Comparison of ENCODE assay signal across 30 cellular contexts in the genomic region with DNA sequence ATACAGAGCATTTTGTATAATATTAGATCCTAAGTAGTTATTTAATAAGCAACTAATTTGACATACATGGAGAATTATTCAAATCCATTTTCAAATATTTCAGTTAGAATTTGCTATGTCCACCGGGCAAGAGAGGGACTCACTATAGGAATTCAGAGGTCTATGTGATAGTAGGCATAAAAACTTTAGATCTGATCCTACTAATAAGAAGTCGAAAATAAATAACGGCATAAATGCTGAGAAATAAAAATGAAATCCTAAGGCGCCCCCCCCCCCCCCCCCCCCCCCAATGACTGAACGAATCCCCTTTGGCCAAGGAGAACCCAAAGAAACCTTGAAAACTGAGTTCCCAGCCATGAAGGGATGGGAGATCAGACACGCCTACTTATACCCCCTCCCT.
"Had no signal": no experiment of that assay in that cellular context is flagged by ENCODE, and none has a peak within 500 bp of the region (broad histone marks: within the 10 kb centered on the region; RNA-seq: fewer than 3 reads in every experiment).

No MANE protein-coding gene starts in this region.

- H3K36me3 ChIP-seq: adrenal gland, cardiac muscle cell had no signal

- DNase-seq: activated B cell treated with CpG ODN at 0.5 μM for 24 hours; activated CD4-positive, alpha-beta memory T cell treated with anti-CD3 and anti-CD28 coated beads for 36 hours; activated CD4-positive, alpha-beta T cell treated with anti-CD3 and anti-CD28 coated beads for 4 hours; activated CD4-positive, alpha-beta T cell treated with anti-CD3 and anti-CD28 coated beads, Interleukin-2, amount 10 ng/mL, durations not matched to agents 24 days and 14 days; activated CD4-positive, alpha-beta T cell treated with anti-CD3 and anti-CD28 coated beads, Interleukin-2, amount 50 U/mL, for 1 hour; activated CD4-positive, alpha-beta T cell treated with anti-CD3 and anti-CD28 coated beads, Interleukin-2, amount 50 U/mL, for 4 hours; activated CD4-positive, CD25-positive, alpha-beta regulatory T cell treated with anti-CD3 and anti-CD28 coated beads, Interleukin-2, amount 50 U/mL, for 72 hours; activated CD8-positive, alpha-beta memory T cell treated with anti-CD3 and anti-CD28 coated beads, Interleukin-2, amount 50 U/mL, for 4 hours; activated CD8-positive, alpha-beta T cell treated with anti-CD3 and anti-CD28 coated beads for 36 hours; activated effector memory CD4-positive, alpha-beta T cell treated with anti-CD3 and anti-CD28 coated beads, Interleukin-2, amount 50 U/mL, for 16 hours; activated gamma-delta T cell treated with Interleukin-2 at 50 U/mL for 16 hours; activated naive CD4-positive, alpha-beta T cell; activated naive CD4-positive, alpha-beta T cell treated with anti-CD3 and anti-CD28 coated beads for 36 hours; activated naive CD4-positive, alpha-beta T cell treated with anti-CD3 and anti-CD28 coated beads, Interleukin-2, amount 50 U/mL, for 16 hours; activated naive CD8-positive, alpha-beta T cell treated with anti-CD3 and anti-CD28 coated beads for 36 hours; activated T-cell treated with anti-CD3 and anti-CD28 coated beads for 4 hours; activated T-cell treated with anti-CD3 and anti-CD28 coated beads, Interleukin-2, amount 50 U/mL, for 1 hour; activated T-cell treated with anti-CD3 and anti-CD28 coated beads, Interleukin-2, amount 50 U/mL, for 4 hours; activated T-cell treated with anti-CD3 and anti-CD28 coated beads, Interleukin-2, amount 50 U/mL, for 72 hours; adrenal gland; amniotic stem cell; aorta; caudate nucleus; cerebellar nuclear complex; T-helper 2 cell; T-helper 9 cell had no signal

- H3K27me3 ChIP-seq: adrenal gland, cardiac muscle cell had no signal

- H3K4me3 ChIP-seq: adrenal gland, cardiac muscle cell had no signal

- H3K9me3 ChIP-seq: adrenal gland had no signal

- H3K27ac ChIP-seq: adrenal gland, cardiac muscle cell, VCaP had no signal

- H3K4me1 ChIP-seq: adrenal gland had no signal

- ATAC-seq: activated CD8-positive, alpha-beta T cell treated with anti-CD3 and anti-CD28 coated beads for 36 hours; activated naive CD4-positive, alpha-beta T cell treated with anti-CD3 and anti-CD28 coated beads, Interleukin-2, amount 50 U/mL, for 72 hours; activated T-cell treated with anti-CD3 and anti-CD28 coated beads, Interleukin-2, amount 50 U/mL, for 4 hours; activated T-cell treated with anti-CD3 and anti-CD28 coated beads, Interleukin-2, amount 50 U/mL, for 72 hours; activated T-helper 17 cell treated with anti-CD3 and anti-CD28 coated beads, Interleukin-2, amount 50 U/mL, for 72 hours had no signal
